In the genomic region with DNA sequence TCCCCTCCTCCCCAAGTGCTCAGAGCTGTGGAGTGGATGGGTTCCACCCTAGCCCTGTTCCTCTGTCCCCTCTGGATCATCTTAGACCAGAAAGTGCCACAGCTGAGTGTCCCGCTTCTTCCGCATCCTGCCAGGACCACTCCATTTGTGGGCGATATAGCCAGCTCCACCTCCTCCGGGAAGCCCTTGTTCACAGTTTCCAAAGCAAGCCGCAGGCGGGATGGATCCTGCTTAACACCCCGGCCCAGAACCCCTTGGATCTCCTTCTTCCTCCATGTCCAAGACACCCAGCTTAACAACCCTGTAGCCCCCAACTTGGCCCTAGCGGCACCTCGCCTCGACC, we compare ENCODE assay signal across 9 cellular contexts. TPM values are rescaled to one million over a fixed set of nuclear protein-coding genes. Genes with fewer than 3 reads are reported as not detected.
DNase-seq lines count a peak whose midpoint lies in the region; ATAC-seq lines count a peak whose summit lies in the region.
"Had no signal": no experiment of that assay in that cellular context is flagged by ENCODE, and none has a peak within 500 bp of the region (broad histone marks: within the 10 kb centered on the region; RNA-seq: fewer than 3 reads in every experiment).

No MANE protein-coding gene starts in this region.

- DNase-seq in CD8-positive, alpha-beta memory T cell, result no peak
- DNase-seq in MG63, result no peak
- no peak for DNase-seq in NAMALWA (ENCODE audit: low spot score)
- no peak for DNase-seq in NCI-H1417 (lab: John Stamatoyannopoulos, UW)
- DNase-seq in COLO668 (lab: John Stamatoyannopoulos, UW; ENCODE audit: unreplicated experiment), result no peak

- H3K27me3 Mint-ChIP-seq in CD8-positive, alpha-beta memory T cell, result peaks cover 0 to 1% of the 10 kb centered on the region in 2 donors

- peak overlapping the region; percentile 87 to 98 (median 96) for H3K27ac Mint-ChIP-seq in CD8-positive, alpha-beta memory T cell

- peaks cover 5% of the 10 kb centered on the region for H3K36me3 ChIP-seq in CD8-positive, alpha-beta memory T cell (ENCODE audit: insufficient read depth, low read length)
- H3K36me3 ChIP-seq in MG63, result peaks cover 10% of the 10 kb centered on the region
- H3K36me3 ChIP-seq in endocrine pancreas (ENCODE audit: control insufficient read depth, insufficient read depth, low read length), result no peaks in the 10 kb centered on the region
- H3K36me3 ChIP-seq in neuron (ENCODE audit: insufficient read depth, low read length), result peaks cover 24% of the 10 kb centered on the region

- H3K4me3 ChIP-seq in CD8-positive, alpha-beta memory T cell (ENCODE audit: low read length), result peak overlapping the region; percentile 95
- H3K4me3 ChIP-seq in MG63 (peak overlapping the region; percentile 88), endocrine pancreas (ENCODE audit: control insufficient read depth, insufficient read depth, low read length) (peak overlapping the region; percentile 48), neuron (ENCODE audit: low read length) (peak overlapping the region; percentile 66)

- H3K9me3 ChIP-seq in CD8-positive, alpha-beta memory T cell (ENCODE audit: low read length), result no peaks in the 10 kb centered on the region
- H3K9me3 ChIP-seq in MG63 (no peaks in the 10 kb centered on the region), endocrine pancreas (ENCODE audit: control insufficient read depth, low read length) (no peaks in the 10 kb centered on the region), neuron (ENCODE audit: low read length) (no peaks in the 10 kb centered on the region)

- H3K4me1 Mint-ChIP-seq in CD8-positive, alpha-beta memory T cell, result peaks cover 35 to 53% (median 50%) of the 10 kb centered on the region in 3 donors

- peak overlapping the region; percentile 78 for H3K27ac ChIP-seq in CD8-positive, alpha-beta memory T cell (ENCODE audit: low read depth, low read length)

- H3K9me3 Mint-ChIP-seq in CD8-positive, alpha-beta memory T cell, result no peaks in the 10 kb centered on the region

- H3K9ac ChIP-seq in endocrine pancreas (ENCODE audit: control insufficient read depth, insufficient read depth, low read length), result peak overlapping the region; percentile 63

- peak overlapping the region; percentile 86 to 99 (median 97) for H3K4me3 Mint-ChIP-seq in CD8-positive, alpha-beta memory T cell

- H2AFZ ChIP-seq in neuron (ENCODE audit: low read depth, low read length), result peak overlapping the region; percentile 81

- POLR2A ChIA-PET in CD8-positive, alpha-beta memory T cell (lab: Charles Lee), result interaction anchor here (0.6 to 1.3 kb wide), 3 partner anchors 21 to 213 kb away, joined by 3 to 5 read pairs (median 4); a partner anchor contains a TSS

- H3K36me3 Mint-ChIP-seq in CD8-positive, alpha-beta memory T cell, result peaks cover 2 to 28% (median 2%) of the 10 kb centered on the region in 3 donors

- H3K4me1 ChIP-seq in CD8-positive, alpha-beta memory T cell (ENCODE audit: insufficient read depth, low read length), result peaks cover 32% of the 10 kb centered on the region
- H3K4me1 ChIP-seq in endocrine pancreas (ENCODE audit: control insufficient read depth, insufficient read depth, low read length) (peaks cover 9% of the 10 kb centered on the region), neuron (ENCODE audit: insufficient read depth, low read length) (peaks cover 14% of the 10 kb centered on the region)

- no peaks in the 10 kb centered on the region for H3K27me3 ChIP-seq in CD8-positive, alpha-beta memory T cell (ENCODE audit: insufficient read depth, low read length, poor library complexity, severe bottlenecking)
- H3K27me3 ChIP-seq in MG63 (no peaks in the 10 kb centered on the region), endocrine pancreas (ENCODE audit: control insufficient read depth, insufficient read depth, low read length) (no peaks in the 10 kb centered on the region), neuron (ENCODE audit: insufficient read depth, low read length) (peaks cover 4% of the 10 kb centered on the region)

- ATAC-seq in GM18870 (IDR thresholded peaks at IDR 0.05; ENCODE audit: unreplicated experiment), result no peak

- CTCF ChIA-PET in CD8-positive, alpha-beta memory T cell (lab: Charles Lee), result interaction anchor here (0.9 to 2.5 kb wide), 3 partner anchors 23 to 142 kb away, joined by 3 to 8 read pairs (median 4); no protein-coding TSS in a partner anchor

RNA-seq across cellular contexts. Expression of a gene that starts 0.5 kb away (rescaled TPM):
- total RNA-seq in CD8-positive, alpha-beta memory T cell, result 10 to 100 TPM; 72.2 to 73.0 TPM
- 32.9 TPM for polyA plus RNA-seq in CD8-positive, alpha-beta memory T cell
- total RNA-seq in MG63 (2014; rRNA removed; shearing (Covaris generic); ENCODE audit: low replicate concordance), result 33.7 and 34.0 TPM in 2 replicates

RNA-seq across cellular contexts. Expression of a gene that starts 28.0 kb away (rescaled TPM):
- under 1 TPM; 0.16 to 0.22 TPM for total RNA-seq in CD8-positive, alpha-beta memory T cell
- polyA plus RNA-seq in CD8-positive, alpha-beta memory T cell, result 0.16 TPM
- not detected in 2 replicates for total RNA-seq in MG63 (2014; rRNA removed; shearing (Covaris generic); ENCODE audit: low replicate concordance)
- total RNA-seq: glomerular endothelial cell had no signal

RNA-seq across cellular contexts. Expression of a gene that starts 41.5 kb away (rescaled TPM):
- 100 to 1,000 TPM in 1 of 2 experiments, 10 to 100 TPM in 1; 98.2 to 101 TPM for total RNA-seq in CD8-positive, alpha-beta memory T cell
- 138 TPM for polyA plus RNA-seq in CD8-positive, alpha-beta memory T cell
- 37.4 and 100 TPM in 2 replicates for total RNA-seq in MG63 (2014; rRNA removed; shearing (Covaris generic); ENCODE audit: low replicate concordance)

RNA-seq across cellular contexts. Expression of a gene that starts 43.2 kb away (rescaled TPM):
- 10 to 100 TPM; 22.6 to 22.7 TPM for total RNA-seq in CD8-positive, alpha-beta memory T cell
- 1.5 TPM for polyA plus RNA-seq in CD8-positive, alpha-beta memory T cell
- total RNA-seq in MG63 (2014; rRNA removed; shearing (Covaris generic); ENCODE audit: low replicate concordance), result 14.2 and 19.8 TPM in 2 replicates

RNA-seq across cellular contexts. Expression of a gene that starts 48.1 kb away (rescaled TPM):
- 10 to 100 TPM; 56.6 to 60.8 TPM for total RNA-seq in CD8-positive, alpha-beta memory T cell
- 81.8 TPM for polyA plus RNA-seq in CD8-positive, alpha-beta memory T cell
- total RNA-seq in MG63 (2014; rRNA removed; shearing (Covaris generic); ENCODE audit: low replicate concordance), result 7.9 and 16.2 TPM in 2 replicates
